Comparison of ENCODE assay signal across 17 cellular contexts in genomic region chr6:150683320-150683719, GRCh38.
DNase-seq lines count a peak whose midpoint lies in the region; ATAC-seq and TF ChIP-seq lines count a peak whose summit lies in the region.
"Had no signal": no experiment of that assay in that cellular context is flagged by ENCODE, and none has a peak within 500 bp of the region (broad histone marks: within the 10 kb centered on the region; RNA-seq: fewer than 3 reads in every experiment).

No MANE protein-coding gene starts in this region.

- H2BK5ac ChIP-seq in mesenchymal stem cell (ENCODE audit: low read depth, low read length, poor library complexity, severe bottlenecking), result no peak overlapping the region

- H2AK5ac ChIP-seq in mesenchymal stem cell (ENCODE audit: low read length, severe bottlenecking), result no peak overlapping the region

- H2BK120ac ChIP-seq in mesenchymal stem cell (ENCODE audit: low read depth, low read length), result no peak overlapping the region

- no peak overlapping the region for H2AFZ ChIP-seq in mesenchymal stem cell (ENCODE audit: low read depth, low read length)

- peak overlapping the region in 4 of 10 experiments; percentile 28 to 54 (median 38); a peak in 6 of 20 replicates for H3K4me3 ChIP-seq in BLaER1 treated with 17β-estradiol and CSF1 and Interleukin-3, amounts not matched to agents 10 nM and 100 nM
- H3K4me3 ChIP-seq in adrenal gland (no peak overlapping the region), right atrium auricular region (peak overlapping the region; percentile 34 to 41), mesenchymal stem cell (ENCODE audit: insufficient read depth in 1 of 2, low read depth in 1 of 2, low read length in 2 of 2) (no peak overlapping the region), ascending aorta (no peak overlapping the region)
- H3K4me3 ChIP-seq: colonic mucosa, sigmoid colon had no signal

- no peak overlapping the region for H3K14ac ChIP-seq in mesenchymal stem cell (ENCODE audit: low read length in 2 of 2)

- H3K4me1 ChIP-seq in BLaER1 treated with 17β-estradiol and CSF1 and Interleukin-3, amounts not matched to agents 10 nM and 100 nM, result peaks cover 33 to 85% (median 74%) of the 10 kb centered on the region in 10 experiments
- H3K4me1 ChIP-seq in adrenal gland (replicated peaks in 1 of 2) (no peaks in the 10 kb centered on the region), right atrium auricular region (peaks cover 0 to 13% of the 10 kb centered on the region in 2 donors), mesenchymal stem cell (ENCODE audit: control insufficient read depth, insufficient read depth, low read depth, low read length) (peaks cover 1% of the 10 kb centered on the region), ascending aorta (peaks cover 0 to 7% of the 10 kb centered on the region in 2 donors)
- H3K4me1 ChIP-seq: colonic mucosa, sigmoid colon had no signal

- H3K9me3 ChIP-seq in BLaER1 treated with 17β-estradiol and CSF1 and Interleukin-3, amounts not matched to agents 10 nM and 100 nM (replicated peaks in 1 of 11), result peaks cover 0 to 10% (median 0%) of the 10 kb centered on the region in 11 experiments; a peak in 4 of 22 replicates
- no peaks in the 10 kb centered on the region for H3K9me3 ChIP-seq in adrenal gland (replicated peaks in 1 of 3)
- no peaks in the 10 kb centered on the region for H3K9me3 ChIP-seq in right atrium auricular region
- H3K9me3 ChIP-seq in mesenchymal stem cell (ENCODE audit: control insufficient read depth, low read length), result no peaks in the 10 kb centered on the region
- no peaks in the 10 kb centered on the region for H3K9me3 ChIP-seq in ascending aorta
- H3K9me3 ChIP-seq: colonic mucosa, sigmoid colon had no signal

- H3K18ac ChIP-seq in mesenchymal stem cell (ENCODE audit: low read depth in 1 of 2, low read length in 2 of 2), result no peak overlapping the region

- H2BK12ac ChIP-seq in mesenchymal stem cell (ENCODE audit: low read length in 2 of 2), result no peak overlapping the region

- ATAC-seq in HG02870 (IDR thresholded peaks at IDR 0.05; ENCODE audit: unreplicated experiment), result no peak
- ATAC-seq: activated T-cell treated with anti-CD3 and anti-CD28 coated beads, Interleukin-2, amount 50 U/mL, for 4 hours; HCT116 had no signal

- no peaks in the 10 kb centered on the region for H3K36me3 ChIP-seq in BLaER1 treated with 17β-estradiol and CSF1 and Interleukin-3, amounts not matched to agents 10 nM and 100 nM
- no peaks in the 10 kb centered on the region for H3K36me3 ChIP-seq in adrenal gland (replicated peaks in 1 of 2)
- no peaks in the 10 kb centered on the region for H3K36me3 ChIP-seq in right atrium auricular region
- H3K36me3 ChIP-seq in mesenchymal stem cell (ENCODE audit: control insufficient read depth in 1 of 2, insufficient read depth in 2 of 2, low read depth in 1 of 2, low read length in 2 of 2), result no peaks in the 10 kb centered on the region
- no peaks in the 10 kb centered on the region for H3K36me3 ChIP-seq in ascending aorta
- H3K36me3 ChIP-seq: colonic mucosa, sigmoid colon had no signal

- TF ChIP-seq CTCF in adrenal gland (IDR thresholded peaks at IDR 0.05) (no peak), right atrium auricular region (IDR thresholded peaks at IDR 0.05) (no peak), ascending aorta (IDR thresholded peaks at IDR 0.05) (no peak)

- no peak overlapping the region for H3K4ac ChIP-seq in mesenchymal stem cell (ENCODE audit: low read depth in 1 of 2, low read length in 2 of 2)

- no peak overlapping the region for H3K23ac ChIP-seq in mesenchymal stem cell (ENCODE audit: low read length in 2 of 2)

- 0 out of 22 replicates have a peak, but pooled peaks cover 0 to 5% (median 0%) of the 10 kb centered on the region in 11 experiments for H4K20me1 ChIP-seq in BLaER1 treated with 17β-estradiol and CSF1 and Interleukin-3, amounts not matched to agents 10 nM and 100 nM

- no peak for TF ChIP-seq POLR2A in adrenal gland (IDR thresholded peaks at IDR 0.05)

- 65 to 73% (median 67%) methylated on average over 8 of the region's 8 CpGs for WGBS in adrenal gland, 4 donors
- WGBS in mesenchymal stem cell, result 92% methylated on average over 8 of the region's 8 CpGs

- peak overlapping the region in 6 of 11 experiments; percentile 49 to 90 (median 76); a peak in 12 of 22 replicates for H3K27ac ChIP-seq in BLaER1 treated with 17β-estradiol and CSF1 and Interleukin-3, amounts not matched to agents 10 nM and 100 nM
- H3K27ac ChIP-seq in adrenal gland (peak overlapping the region in 1 of 5 donors; percentile 70), right atrium auricular region (peak overlapping the region; percentile 74 to 78), mesenchymal stem cell (ENCODE audit: low read length, poor library complexity, severe bottlenecking) (no peak overlapping the region), ascending aorta (peak overlapping the region in 1 of 2 donors; percentile 66)
- H3K27ac ChIP-seq: colonic mucosa, HL-60 had no signal

- H3K4me2 ChIP-seq in BLaER1 treated with 17β-estradiol and CSF1 and Interleukin-3, amounts not matched to agents 10 nM and 100 nM, result peak overlapping the region; percentile 49 to 92 (median 84)
- no peak overlapping the region for H3K4me2 ChIP-seq in mesenchymal stem cell (ENCODE audit: low read length, poor library complexity, severe bottlenecking)

- peaks cover 0 to 87% (median 0%) of the 10 kb centered on the region in 11 experiments; a peak in 7 of 22 replicates for H3K27me3 ChIP-seq in BLaER1 treated with 17β-estradiol and CSF1 and Interleukin-3, amounts not matched to agents 10 nM and 100 nM
- no peaks in the 10 kb centered on the region for H3K27me3 ChIP-seq in adrenal gland
- no peaks in the 10 kb centered on the region for H3K27me3 ChIP-seq in right atrium auricular region
- peaks cover 0 to 8% of the 10 kb centered on the region in 2 experiments for H3K27me3 ChIP-seq in mesenchymal stem cell (ENCODE audit: control insufficient read depth in 1 of 2, insufficient read depth in 1 of 2, low read length in 2 of 2)
- H3K27me3 ChIP-seq in ascending aorta, result no peaks in the 10 kb centered on the region
- H3K27me3 ChIP-seq: colonic mucosa, sigmoid colon had no signal

- peak overlapping the region in 4 of 11 experiments; percentile 49 to 78 (median 71); a peak in 7 of 22 replicates for H3K9ac ChIP-seq in BLaER1 treated with 17β-estradiol and CSF1 and Interleukin-3, amounts not matched to agents 10 nM and 100 nM
- H3K9ac ChIP-seq in mesenchymal stem cell (ENCODE audit: low read length), result no peak overlapping the region

- H4K91ac ChIP-seq in mesenchymal stem cell (ENCODE audit: low read length), result no peak overlapping the region

- peak; percentile 27 to 84 (median 38) for DNase-seq in adrenal gland
- no peak for DNase-seq in right atrium auricular region (ENCODE audit: low spot score)
- peak; percentile 91 for DNase-seq in pulmonary artery endothelial cell (ENCODE audit: low read depth, low spot score)
- no peak for DNase-seq in activated CD8-positive, alpha-beta memory T cell treated with anti-CD3 and anti-CD28 coated beads, Interleukin-2, amount 50 U/mL, for 4 hours
- DNase-seq in mesenchymal stem cell, result no peak
- no peak for DNase-seq in ascending aorta (ENCODE audit: low spot score in 2 of 2)
- DNase-seq: activated CD4-positive, alpha-beta T cell treated with anti-CD3 and anti-CD28 coated beads, Interleukin-2, amount 50 U/mL, for 1 hour; activated T-cell treated with anti-CD3 and anti-CD28 coated beads, Interleukin-2, amount 50 U/mL, for 4 hours; colonic mucosa; NCI-H187 treated with DMSO at 0.1 percent for 48 hours; NCI-H69; sigmoid colon; T-helper 2 cell had no signal

- no peaks in the 10 kb centered on the region for H3K79me1 ChIP-seq in mesenchymal stem cell (replicated peaks; ENCODE audit: low read length, poor library complexity, severe bottlenecking)

- H4K8ac ChIP-seq in mesenchymal stem cell (ENCODE audit: low read length), result no peak overlapping the region

- no peak overlapping the region for H2BK15ac ChIP-seq in mesenchymal stem cell (ENCODE audit: low read depth, poor library complexity, severe bottlenecking)

- intact Hi-C loops in adrenal gland (cut with DNase I) (no loop called here), ascending aorta (cut with DNase I) (no loop called here)

Comparison
In these comparisons a context has a peak if more than half of its experiments do, and no peak if none do; other contexts are left out.
1. H3K4me3 ChIP-seq: peak in right atrium auricular region (2 of 2); none in adrenal gland (0 of 4), mesenchymal stem cell (0 of 2) and ascending aorta (0 of 2).
2. DNase-seq: peak in adrenal gland (7 of 7) and pulmonary artery endothelial cell (single experiment); none in right atrium auricular region (single experiment), activated CD8-positive, alpha-beta memory T cell treated with anti-CD3 and anti-CD28 coated beads, Interleukin-2, amount 50 U/mL, for 4 hours (single experiment), mesenchymal stem cell (single experiment) and ascending aorta (0 of 2).